Comparison of ENCODE assay signal across 9 cellular contexts in the genomic region with DNA sequence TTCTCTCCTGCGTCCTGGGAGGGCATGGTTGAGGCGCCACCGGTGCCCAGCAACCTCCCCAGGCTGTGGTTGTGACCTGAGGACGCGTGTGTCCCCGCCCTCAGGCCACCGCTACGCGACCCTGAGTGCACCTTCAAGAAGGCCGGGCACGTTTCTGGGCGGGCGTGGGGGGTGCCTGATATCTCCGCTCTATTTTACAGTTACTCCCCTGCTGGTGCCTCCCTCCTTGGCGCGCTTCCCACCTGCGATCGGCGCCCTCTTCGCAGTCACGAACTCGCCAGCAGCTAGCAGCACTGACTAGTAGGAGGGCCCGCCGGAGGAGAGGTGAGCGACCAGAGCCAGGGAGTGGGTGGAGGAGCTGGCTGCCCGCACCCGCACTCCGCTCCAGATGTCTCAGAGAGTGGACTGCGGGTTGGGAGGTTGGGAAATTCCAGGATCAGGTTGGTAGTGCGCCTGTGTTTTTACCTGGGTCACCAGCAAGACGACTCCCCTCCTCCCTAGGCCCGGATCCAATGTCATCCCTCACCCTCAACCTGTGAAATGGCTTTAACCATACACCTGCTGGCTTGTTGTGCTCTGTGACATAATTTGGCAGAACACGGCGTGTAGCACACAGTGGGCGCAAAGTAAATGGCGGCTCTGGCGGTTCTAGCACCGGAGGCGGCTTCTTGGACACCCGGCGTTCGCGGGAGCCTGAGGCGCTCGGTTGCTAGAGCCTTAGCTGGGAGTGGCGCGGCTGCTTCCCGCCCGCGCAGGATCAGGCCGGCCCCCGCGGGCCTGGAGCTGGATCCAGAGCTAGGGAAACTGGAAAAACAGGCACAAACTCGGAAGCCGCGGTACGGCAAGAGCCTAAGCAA. TPM values are rescaled to one million over a fixed set of nuclear protein-coding genes. Genes with fewer than 3 reads are reported as not detected.
DNase-seq lines count a peak whose midpoint lies in the region; ATAC-seq, FAIRE-seq and TF ChIP-seq lines count a peak whose summit lies in the region.
"Had no signal": no experiment of that assay in that cellular context is flagged by ENCODE, and none has a peak within 500 bp of the region (broad histone marks: within the 10 kb centered on the region; RNA-seq: fewer than 3 reads in every experiment).

No MANE protein-coding gene starts in this region.

- DNase-seq in CD4-positive, alpha-beta T cell: no peak
- DNase-seq in activated CD8-positive, alpha-beta T cell treated with anti-CD3 and anti-CD28 coated beads for 36 hours: peak; percentile 41
- DNase-seq in Right ventricle myocardium superior (no peak), pancreas (no peak), GM12891 (ENCODE audit: insufficient read length, low spot score) (no peak), brain microvascular endothelial cell (no peak), NCI-H1105 treated with DMSO at 0.1 percent for 48 hours (lab: John Stamatoyannopoulos, UW) (no peak), NCI-H187 (lab: John Stamatoyannopoulos, UW) (no peak)

- no peaks in the 10 kb centered on the region for H3K36me3 ChIP-seq in pancreas
- no peaks in the 10 kb centered on the region for H3K36me3 ChIP-seq in brain microvascular endothelial cell (replicated peaks)

- in situ Hi-C loops in brain microvascular endothelial cell (cut with HindIII; ENCODE audit: low pct_ligation_motif_present, low sequenced_read_pairs): no loop called here

- H3K27me3 ChIP-seq in CD4-positive, alpha-beta T cell (ENCODE audit: control insufficient read depth, insufficient read depth, low read length): peaks cover 75% of the 10 kb centered on the region
- peaks cover 0 to 27% (median 6%) of the 10 kb centered on the region in 4 donors for H3K27me3 ChIP-seq in pancreas
- peaks cover 94% of the 10 kb centered on the region for H3K27me3 ChIP-seq in brain microvascular endothelial cell (replicated peaks)

- TF ChIP-seq POLR2A in GM12891 (IDR thresholded peaks at IDR 0.05; ENCODE audit: low read depth, low read length): no peak

- H3K4me1 Mint-ChIP-seq in CD4-positive, alpha-beta T cell (ENCODE audit: low read depth): peaks cover 4% of the 10 kb centered on the region
- H3K4me1 Mint-ChIP-seq in activated CD8-positive, alpha-beta T cell treated with anti-CD3 and anti-CD28 coated beads for 36 hours (ENCODE audit: low read depth): peaks cover 13% of the 10 kb centered on the region

- ATAC-seq in CD4-positive, alpha-beta T cell (ENCODE audit: poor library complexity): peak; percentile 34
- ATAC-seq in activated CD8-positive, alpha-beta T cell treated with anti-CD3 and anti-CD28 coated beads for 36 hours: peak; percentile 64
- ATAC-seq in Right ventricle myocardium superior (ENCODE audit: poor library complexity) (peak; percentile 68), pancreas (peak; percentile 31 to 86 (median 68))

- WGBS in pancreas, 2 donors: 9 to 10% methylated on average over 54 to 57 of the region's 57 CpGs

- no peaks in the 10 kb centered on the region for H3K9me3 ChIP-seq in CD4-positive, alpha-beta T cell (ENCODE audit: control insufficient read depth, low read length)
- H3K9me3 ChIP-seq in pancreas: no peaks in the 10 kb centered on the region

- no peak overlapping the region for H3K27ac Mint-ChIP-seq in CD4-positive, alpha-beta T cell
- H3K27ac Mint-ChIP-seq in activated CD8-positive, alpha-beta T cell treated with anti-CD3 and anti-CD28 coated beads for 36 hours: peak overlapping the region; percentile 74

- H3K27me3 Mint-ChIP-seq in CD4-positive, alpha-beta T cell: peaks cover 91% of the 10 kb centered on the region
- peaks cover 72% of the 10 kb centered on the region for H3K27me3 Mint-ChIP-seq in activated CD8-positive, alpha-beta T cell treated with anti-CD3 and anti-CD28 coated beads for 36 hours

- TF ChIP-seq CTCF in CD4-positive, alpha-beta T cell (IDR thresholded peaks at IDR 0.05): no peak
- TF ChIP-seq CTCF in activated CD8-positive, alpha-beta T cell treated with anti-CD3 and anti-CD28 coated beads for 36 hours (IDR thresholded peaks at IDR 0.05): no peak
- no peak for TF ChIP-seq CTCF in pancreas (IDR thresholded peaks at IDR 0.05)
- TF ChIP-seq CTCF in brain microvascular endothelial cell (IDR thresholded peaks at IDR 0.05; ENCODE audit: low read depth, low read length, missing control alignments): no peak

- peak overlapping the region in 3 of 4 donors; percentile 9 to 40 (median 14) for H3K4me3 ChIP-seq in pancreas
- H3K4me3 ChIP-seq in brain microvascular endothelial cell (ENCODE audit: low read depth, low read length): no peak overlapping the region

- H3K4me1 ChIP-seq in pancreas: peaks cover 0 to 4% (median 0%) of the 10 kb centered on the region in 3 donors

- no peak overlapping the region for H3K27ac ChIP-seq in CD4-positive, alpha-beta T cell (ENCODE audit: low read depth, low read length)
- H3K27ac ChIP-seq in pancreas (no peak overlapping the region), brain microvascular endothelial cell (no peak overlapping the region)

- peak overlapping the region; percentile 71 for H3K4me3 Mint-ChIP-seq in CD4-positive, alpha-beta T cell
- H3K4me3 Mint-ChIP-seq in activated CD8-positive, alpha-beta T cell treated with anti-CD3 and anti-CD28 coated beads for 36 hours: peak overlapping the region; percentile 69

- no peaks in the 10 kb centered on the region for H3K36me3 Mint-ChIP-seq in CD4-positive, alpha-beta T cell (ENCODE audit: low read depth)
- H3K36me3 Mint-ChIP-seq in activated CD8-positive, alpha-beta T cell treated with anti-CD3 and anti-CD28 coated beads for 36 hours (ENCODE audit: low read depth): no peaks in the 10 kb centered on the region

- FAIRE-seq in pancreas (lab: Jason Lieb, UNC) (no peak), GM12891 (lab: Jason Lieb, UNC) (no peak)
- FAIRE-seq: islet of Langerhans had no signal

- POLR2A ChIA-PET in CD4-positive, alpha-beta T cell (lab: Charles Lee): no interaction called here
- POLR2A ChIA-PET in activated CD8-positive, alpha-beta T cell treated with anti-CD3 and anti-CD28 coated beads for 36 hours (lab: Charles Lee): interaction anchor here (0.5 to 2.2 kb wide), 4 partner anchors 8 to 32 kb away, joined by 3 to 8 read pairs (median 5); no protein-coding TSS in a partner anchor

- CTCF ChIA-PET in CD4-positive, alpha-beta T cell (lab: Charles Lee): interaction anchor here (1.6 kb wide), 1 partner anchor 19 kb away, joined by 9 read pairs; no protein-coding TSS in a partner anchor
- CTCF ChIA-PET in activated CD8-positive, alpha-beta T cell treated with anti-CD3 and anti-CD28 coated beads for 36 hours (lab: Charles Lee): interaction anchor here (0.9 to 14.0 kb wide), 9 partner anchors 9 to 39 kb away, joined by 4 to 165 read pairs (median 5); no protein-coding TSS in a partner anchor

- intact Hi-C loops in CD4-positive, alpha-beta T cell (cut with DNase I, micrococcal nuclease): no loop called here
- intact Hi-C loops in activated CD8-positive, alpha-beta T cell treated with anti-CD3 and anti-CD28 coated beads for 36 hours (cut with micrococcal nuclease): no loop called here
- intact Hi-C loops in Right ventricle myocardium superior (cut with DNase I): no loop called here
- intact Hi-C loops in pancreas (cut with DNase I): no loop called here

- no peaks in the 10 kb centered on the region for H3K9me3 Mint-ChIP-seq in CD4-positive, alpha-beta T cell
- H3K9me3 Mint-ChIP-seq in activated CD8-positive, alpha-beta T cell treated with anti-CD3 and anti-CD28 coated beads for 36 hours: no peaks in the 10 kb centered on the region

TF ChIP-seq in GM12891, 5 proteins besides CTCF, POLR2A, EP300 and RAD21:
- no peak for TF ChIP-seq PAX5 (IDR thresholded peaks at IDR 0.05; ENCODE audit: insufficient read depth, low read length, severe bottlenecking)
- TF ChIP-seq SPI1 (IDR thresholded peaks at IDR 0.05; ENCODE audit: low read depth, low read length): no peak
- TF ChIP-seq POLR2AphosphoS5 (IDR thresholded peaks at IDR 0.05; ENCODE audit: low read depth, low read length): no peak
- no peak for TF ChIP-seq TAF1 (IDR thresholded peaks at IDR 0.05; ENCODE audit: low read depth, low read length)
- TF ChIP-seq POU2F2 (IDR thresholded peaks at IDR 0.05; ENCODE audit: low read depth, low read length): no peak

RNA-seq across cellular contexts. Expression of a gene that starts 43.4 kb away (rescaled TPM):
- total RNA-seq in CD4-positive, alpha-beta T cell: 100 to 1,000 TPM; 139 to 140 TPM
- total RNA-seq in activated CD8-positive, alpha-beta T cell treated with anti-CD3 and anti-CD28 coated beads for 36 hours: 100 to 1,000 TPM; 101 to 106 TPM
- 36.9 TPM for total RNA-seq in Right ventricle myocardium superior
- 10 to 100 TPM; 19.3 to 38.1 (median 23.0) TPM for total RNA-seq in pancreas
- polyA plus RNA-seq in pancreas: 10 to 100 TPM; 48.5 to 52.0 TPM
- 35.2 TPM for polyA plus RNA-seq in GM12891 (2012; ENCODE audit: low read depth, missing spikeins)
